8 cellular contexts compared by ENCODE assay signal in genomic region chr7:123494193-123494796, GRCh38. TPM values are rescaled to one million over a fixed set of nuclear protein-coding genes. Genes with fewer than 3 reads are reported as not detected.
A peak's percentile ranks its signal among the peaks of the same experiment; 100 is the strongest.
DNase-seq lines count a peak whose midpoint lies in the region; ATAC-seq lines count a peak whose summit lies in the region.
"Had no signal": no experiment of that assay in that cellular context is flagged by ENCODE, and none has a peak within 500 bp of the region (broad histone marks: within the 10 kb centered on the region; RNA-seq: fewer than 3 reads in every experiment).

No MANE protein-coding gene starts in this region.

- DNase-seq in DMS53 (lab: John Stamatoyannopoulos, UW) (peak; percentile 77), SHP77 treated with DMSO at 0.1 percent for 48 hours (lab: John Stamatoyannopoulos, UW) (peak; percentile 11), dermis blood vessel endothelial cell (peak; percentile 69), naive B cell (peak; percentile 27), aorta (no peak)
- peak; percentile 18 for DNase-seq in Jurkat, Clone E6-1 (ENCODE audit: low read depth, low spot score)

- no peaks in the 10 kb centered on the region for H3K36me3 ChIP-seq in aorta (ENCODE audit: control insufficient read depth in 1 of 2, insufficient read depth in 2 of 2, low read length in 1 of 2)

- no peak overlapping the region for H3K27ac Mint-ChIP-seq in naive B cell
- H3K27ac Mint-ChIP-seq: activated naive CD4-positive, alpha-beta T cell treated with anti-CD3 and anti-CD28 coated beads, Interleukin-2, amount 50 U/mL, for 72 hours had no signal

- H3K9me3 Mint-ChIP-seq in naive B cell = peaks cover 0 to 5% (median 0%) of the 10 kb centered on the region in 7 donors
- H3K9me3 Mint-ChIP-seq: activated naive CD4-positive, alpha-beta T cell treated with anti-CD3 and anti-CD28 coated beads, Interleukin-2, amount 50 U/mL, for 72 hours had no signal

- ATAC-seq in GM19035 (IDR thresholded peaks at IDR 0.05; ENCODE audit: unreplicated experiment) = peak; percentile 80
- no peak for ATAC-seq in naive B cell (ENCODE audit: low read depth in 2 of 2)
- ATAC-seq in aorta (ENCODE audit: low FRiP score) = no peak
- ATAC-seq: activated naive CD4-positive, alpha-beta T cell treated with anti-CD3 and anti-CD28 coated beads, Interleukin-2, amount 50 U/mL, for 72 hours had no signal

- no peaks in the 10 kb centered on the region for H3K27me3 ChIP-seq in aorta (ENCODE audit: control insufficient read depth in 1 of 2, insufficient read depth in 2 of 2, low read length in 1 of 2)

- no peaks in the 10 kb centered on the region for H3K36me3 Mint-ChIP-seq in naive B cell
- H3K36me3 Mint-ChIP-seq: activated naive CD4-positive, alpha-beta T cell treated with anti-CD3 and anti-CD28 coated beads, Interleukin-2, amount 50 U/mL, for 72 hours had no signal

- WGBS in aorta, 2 donors = 5 to 9% methylated on average over 3 of the region's 3 CpGs

- no peaks in the 10 kb centered on the region for H3K4me1 Mint-ChIP-seq in naive B cell

- H3K27me3 Mint-ChIP-seq in naive B cell = peaks cover 17 to 31% (median 23%) of the 10 kb centered on the region in 3 donors

- no peaks in the 10 kb centered on the region for H3K9me3 ChIP-seq in aorta (ENCODE audit: control insufficient read depth, low read length)

- H3K4me3 ChIP-seq in Jurkat, Clone E6-1 (ENCODE audit: low read length) = no peak overlapping the region
- H3K4me3 ChIP-seq in aorta (ENCODE audit: low read length in 2 of 2) = no peak overlapping the region

- H3K27ac ChIP-seq in aorta (ENCODE audit: low read depth in 1 of 2, low read length in 2 of 2) = no peak overlapping the region

- H3K4me1 ChIP-seq in aorta (ENCODE audit: control insufficient read depth in 1 of 2, insufficient read depth in 2 of 2, low read length in 2 of 2) = no peaks in the 10 kb centered on the region

- intact Hi-C loops in aorta (cut with DNase I) = no loop called here

- H3K4me3 Mint-ChIP-seq in naive B cell = no peak overlapping the region

RNA-seq across cellular contexts. Expression of gene IQUB, which starts 40.1 kb away (rescaled TPM):
- polyA plus RNA-seq in Jurkat, Clone E6-1 (2012; ENCODE audit: insufficient read depth, insufficient read length) = not detected
- 0.05 and 0.34 TPM in 2 replicates for total RNA-seq in dermis blood vessel endothelial cell
- polyA plus RNA-seq in naive B cell (ENCODE audit: low read depth in 6 of 6) = under 1 TPM in 1 of 6 donors, not detected in 5; 0.08 TPM
- total RNA-seq in aorta = under 1 TPM; 0.39 to 0.81 TPM
- polyA plus RNA-seq in aorta = under 1 TPM in 1 of 2 donors, not detected in 1; 0.59 TPM

Comparison
In these comparisons a context has a peak if more than half of its experiments do, and no peak if none do; other contexts are left out.
1. DNase-seq: peak in DMS53 (single experiment), Jurkat, Clone E6-1 (single experiment), SHP77 treated with DMSO at 0.1 percent for 48 hours (single experiment), dermis blood vessel endothelial cell (single experiment) and naive B cell (single experiment); none in aorta (0 of 2).